ENCODE assay signal across 8 cellular contexts in genomic region chr1:119711804-119712341, GRCh38. TPM values are rescaled to one million over a fixed set of nuclear protein-coding genes. Genes with fewer than 3 reads are reported as not detected.
DNase-seq lines count a peak whose midpoint lies in the region; ATAC-seq and TF ChIP-seq lines count a peak whose summit lies in the region.

Gene PHGDH, plus strand, starts transcription at chr1:119711934. Its CDS starts 89 bp downstream, at chr1:119712023.

- H3K36me3 ChIP-seq in Karpas-422 (ENCODE audit: insufficient read depth, low read length) (no peaks in the 10 kb centered on the region), RWPE2 (ENCODE audit: low read depth) (peaks cover 38% of the 10 kb centered on the region), psoas muscle (ENCODE audit: insufficient read depth in 1 of 2, low read depth in 1 of 2) (no peaks in the 10 kb centered on the region)

- peak within 1 kb of the TSS; percentile 43; the same call in 1 of the 2 replicates for H3K9ac ChIP-seq in Karpas-422 (ENCODE audit: low read length)

- no peaks in the 10 kb centered on the region for H3K9me3 ChIP-seq in Karpas-422 (ENCODE audit: low read length)
- no peaks in the 10 kb centered on the region for H3K9me3 ChIP-seq in RWPE2 (ENCODE audit: severe bottlenecking)
- no peaks in the 10 kb centered on the region for H3K9me3 ChIP-seq in right cardiac atrium (ENCODE audit: control insufficient read depth, low read length)
- no peaks in the 10 kb centered on the region for H3K9me3 ChIP-seq in psoas muscle

- no peaks in the 10 kb centered on the region for H3K27me3 ChIP-seq in Karpas-422 (ENCODE audit: low read length)
- no peaks in the 10 kb centered on the region for H3K27me3 ChIP-seq in RWPE2 (ENCODE audit: insufficient read depth, poor library complexity, severe bottlenecking)
- H3K27me3 ChIP-seq in right cardiac atrium (ENCODE audit: control insufficient read depth, insufficient read depth), result no peaks in the 10 kb centered on the region
- peaks cover 0 to 16% (median 2%) of the 10 kb centered on the region in 3 donors for H3K27me3 ChIP-seq in psoas muscle (ENCODE audit: insufficient read depth in 3 of 3, low read length in 2 of 3)

- in situ Hi-C loops in Caki2 (cut with HindIII; ENCODE audit: low pct_unique_long_range_greater_than_20kb, low sequenced_read_pairs), result no loop called here

- TF ChIP-seq CTCF in RWPE2 (IDR thresholded peaks at IDR 0.05; ENCODE audit: poor library complexity, severe bottlenecking) (no peak), psoas muscle (IDR thresholded peaks at IDR 0.05) (no peak)

- no peak within 1 kb of the TSS for H2AFZ ChIP-seq in Karpas-422 (ENCODE audit: low read length)

- no peaks in the 10 kb centered on the region for H3K79me2 ChIP-seq in Karpas-422 (ENCODE audit: low read length)

- H3K4me3 ChIP-seq in Karpas-422 (ENCODE audit: low read length), result peak within 1 kb of the TSS; percentile 43; the same call in 1 of the 2 replicates
- H3K4me3 ChIP-seq in RWPE2 (ENCODE audit: severe bottlenecking), result peak within 1 kb of the TSS; percentile 92
- H3K4me3 ChIP-seq in right cardiac atrium (ENCODE audit: low read length), result peak within 1 kb of the TSS; percentile 69
- peak within 1 kb of the TSS; percentile 61 for H3K4me3 ChIP-seq in psoas muscle

- no peak within 1 kb of the TSS for H3K4me2 ChIP-seq in Karpas-422 (ENCODE audit: low read depth, low read length, poor library complexity, severe bottlenecking)

- intact Hi-C loops in right cardiac atrium (cut with DNase I) (no loop called here), psoas muscle (cut with DNase I) (no loop called here)

- H3K27ac ChIP-seq in Karpas-422 (ENCODE audit: low read length) (no peak within 1 kb of the TSS), RWPE2 (ENCODE audit: poor library complexity, severe bottlenecking) (peak within 1 kb of the TSS; percentile 49), right cardiac atrium (ENCODE audit: low read length) (peak within 1 kb of the TSS; percentile 33), psoas muscle (no peak within 1 kb of the TSS)

- H3K4me1 ChIP-seq in Karpas-422 (ENCODE audit: low read length) (no peaks in the 10 kb centered on the region; the same call in 1 of the 2 replicates), RWPE2 (ENCODE audit: insufficient read depth, poor library complexity, severe bottlenecking) (peaks cover 17% of the 10 kb centered on the region), right cardiac atrium (ENCODE audit: control insufficient read depth, insufficient read depth, low read length) (no peaks in the 10 kb centered on the region), psoas muscle (peaks cover 19% of the 10 kb centered on the region)

- DNase-seq in Caki2 (ENCODE audit: low read depth) (peak; percentile 71), Karpas-422 (no peak), RWPE2 (ENCODE audit: low spot score) (peak; percentile 78), amygdala (lab: John Stamatoyannopoulos, UW) (peak in 46 of 56 donors; percentile 18 to 77 (median 59)), right cardiac atrium (peak; percentile 78 to 89 (median 86)), psoas muscle (peak; percentile 63 to 74), NK-92 (lab: John Stamatoyannopoulos, UW; ENCODE audit: unreplicated experiment) (no peak)

- ATAC-seq in GM21390 (IDR thresholded peaks at IDR 0.05; ENCODE audit: unreplicated experiment) (peak; percentile 73), RWPE2 (ENCODE audit: low read depth) (peak; percentile 84), right cardiac atrium (peak; percentile 87 to 89), psoas muscle (peak; percentile 46 to 71 (median 57))

- no peaks in the 10 kb centered on the region for H4K20me1 ChIP-seq in Karpas-422 (ENCODE audit: insufficient read depth, low read depth, low read length)

- under 1% methylated on average over 27 of the region's 27 CpGs for WGBS in right cardiac atrium
- 1% methylated on average over 24 to 27 of the region's 27 CpGs for WGBS in psoas muscle, 3 donors

- H3K9me2 ChIP-seq in Karpas-422 (replicated peaks; ENCODE audit: insufficient read depth, low read length), result no peaks in the 10 kb centered on the region

RNA-seq across cellular contexts. Expression of gene PHGDH, which starts in this region (rescaled TPM):
- total RNA-seq in Caki2 (2014; rRNA removed; shearing (Covaris generic); ENCODE audit: low replicate concordance), result 60.8 and 74.9 TPM in 2 replicates
- total RNA-seq in Karpas-422 (2014; rRNA removed; shearing (Covaris generic); ENCODE audit: low replicate concordance), result 16.3 and 20.5 TPM in 2 replicates
- total RNA-seq in right cardiac atrium (10 to 100 TPM; 18.1 to 43.1 (median 20.5) TPM), psoas muscle (1 to 10 TPM; 1.3 to 5.1 (median 3.6) TPM)
- polyA plus RNA-seq in right cardiac atrium (11.9 TPM), psoas muscle (1 to 10 TPM; 1.4 to 3.1 (median 2.7) TPM)

Comparison
In these comparisons a context has a peak if more than half of its experiments do, and no peak if none do; other contexts are left out.
1. DNase-seq: peak in Caki2 (single experiment), RWPE2 (single experiment), amygdala (46 of 56), right cardiac atrium (3 of 3) and psoas muscle (2 of 2); none in Karpas-422 (single experiment) and NK-92 (single experiment).
2. H3K27ac ChIP-seq: peak in RWPE2 (single experiment) and right cardiac atrium (single experiment); none in Karpas-422 (single experiment) and psoas muscle (single experiment).
3. Peak in every context shown above with its lines, with median percentiles within 50 percentile points of each other: ATAC-seq and H3K4me3 ChIP-seq.